Comparison of ENCODE assay signal across 21 cellular contexts in the genomic region with DNA sequence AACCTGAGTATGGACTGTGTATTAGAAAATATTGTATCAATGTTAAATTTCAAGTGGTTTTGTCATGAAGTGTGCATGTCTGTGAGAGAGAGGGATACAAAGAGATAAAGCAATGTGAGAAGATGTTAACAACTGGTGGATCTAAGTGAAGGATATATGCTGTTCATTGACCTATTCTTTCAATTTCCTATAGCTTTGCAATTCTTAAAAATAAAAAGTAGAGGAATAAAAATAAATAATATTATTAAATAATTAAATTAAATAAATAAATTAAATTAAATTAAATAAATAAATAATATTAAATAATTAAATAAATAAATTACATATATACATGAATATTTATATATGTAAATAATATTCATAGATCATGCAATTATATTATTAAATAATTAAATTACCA.
DNase-seq lines count a peak whose midpoint lies in the region; FAIRE-seq lines count a peak whose summit lies in the region.
"Had no signal": no experiment of that assay in that cellular context is flagged by ENCODE, and none has a peak within 500 bp of the region (broad histone marks: within the 10 kb centered on the region; RNA-seq: fewer than 3 reads in every experiment).

No MANE protein-coding gene starts in this region.

- H3K9me3 Mint-ChIP-seq in T-helper 2 cell treated with Interferon-gamma antibody and Interleukin-4, amounts not matched to agents 5 μg/mL and 100 μg/mL, for 36 hours, result peaks cover 11% of the 10 kb centered on the region

- DNase-seq in RCC 7860 (ENCODE audit: low spot score) (no peak), small intestine (no peak), ecto neural progenitor cell (ENCODE audit: low spot score) (no peak), HPDE6-E6E7 (ENCODE audit: extremely low spot score) (no peak)
- no peak for DNase-seq in T-helper 2 cell treated with Interferon-gamma antibody and Interleukin-4, amounts not matched to agents 5 μg/mL and 100 μg/mL, for 36 hours (ENCODE audit: low spot score)
- no peak for DNase-seq in activated naive CD4-positive, alpha-beta T cell (lab: John Stamatoyannopoulos, UW)
- DNase-seq: Caco-2; CD4-positive, CD25-positive, alpha-beta regulatory T cell; CD8-positive, alpha-beta T cell; DMS153; DND-41; GF-D8; H9 had no signal

- no peaks in the 10 kb centered on the region for H3K4me1 ChIP-seq in small intestine (ENCODE audit: control insufficient read depth in 2 of 2, insufficient read depth in 1 of 2, low read depth in 1 of 2, low read length in 1 of 2)
- H3K4me1 ChIP-seq: BLaER1, Caco-2 had no signal

- no peaks in the 10 kb centered on the region for H3K9me3 ChIP-seq in small intestine (ENCODE audit: control insufficient read depth, low read depth)
- H3K9me3 ChIP-seq: BLaER1 had no signal

- no peak overlapping the region for H3K27ac Mint-ChIP-seq in T-helper 2 cell treated with Interferon-gamma antibody and Interleukin-4, amounts not matched to agents 5 μg/mL and 100 μg/mL, for 36 hours
- H3K27ac Mint-ChIP-seq: B cell; CD4-positive, CD25-positive, alpha-beta regulatory T cell; CD8-positive, alpha-beta T cell; GM23338; H9 had no signal

- no peak overlapping the region for H3K27ac ChIP-seq in small intestine (ENCODE audit: low read depth in 1 of 2, low read length in 1 of 2)
- H3K27ac ChIP-seq: BLaER1, C4-2B had no signal

- H3K27me3 ChIP-seq in small intestine (ENCODE audit: control insufficient read depth in 2 of 2, insufficient read depth in 2 of 2, low read length in 2 of 2), result no peaks in the 10 kb centered on the region
- H3K27me3 ChIP-seq: BLaER1 had no signal

- H3K36me3 ChIP-seq in small intestine (ENCODE audit: control insufficient read depth in 2 of 2, insufficient read depth in 2 of 2, low read length in 2 of 2), result no peaks in the 10 kb centered on the region
- H3K36me3 ChIP-seq: BLaER1 had no signal

- no peaks in the 10 kb centered on the region for H3K4me1 Mint-ChIP-seq in T-helper 2 cell treated with Interferon-gamma antibody and Interleukin-4, amounts not matched to agents 5 μg/mL and 100 μg/mL, for 36 hours (ENCODE audit: low read depth)
- H3K4me1 Mint-ChIP-seq: B cell; CD4-positive, CD25-positive, alpha-beta regulatory T cell; GM23338; H9 had no signal

- no peak overlapping the region for H3K4me3 ChIP-seq in small intestine (ENCODE audit: low read depth in 1 of 2, low read length in 2 of 2)
- H3K4me3 ChIP-seq: BLaER1, GM23338 had no signal

- no peak overlapping the region for H3K4me3 Mint-ChIP-seq in T-helper 2 cell treated with Interferon-gamma antibody and Interleukin-4, amounts not matched to agents 5 μg/mL and 100 μg/mL, for 36 hours
- H3K4me3 Mint-ChIP-seq: B cell; CD4-positive, CD25-positive, alpha-beta regulatory T cell; CD8-positive, alpha-beta T cell; GM23338; H9 had no signal

- H3K36me3 Mint-ChIP-seq in T-helper 2 cell treated with Interferon-gamma antibody and Interleukin-4, amounts not matched to agents 5 μg/mL and 100 μg/mL, for 36 hours (ENCODE audit: low read depth), result no peaks in the 10 kb centered on the region
- H3K36me3 Mint-ChIP-seq: CD4-positive, CD25-positive, alpha-beta regulatory T cell; CD8-positive, alpha-beta T cell had no signal

- no peaks in the 10 kb centered on the region for H3K27me3 Mint-ChIP-seq in T-helper 2 cell treated with Interferon-gamma antibody and Interleukin-4, amounts not matched to agents 5 μg/mL and 100 μg/mL, for 36 hours (ENCODE audit: low read depth)
- H3K27me3 Mint-ChIP-seq: B cell; CD4-positive, CD25-positive, alpha-beta regulatory T cell had no signal

- peak; percentile 85 for FAIRE-seq in RCC 7860 (lab: Jason Lieb, UNC)
- FAIRE-seq in colon (lab: Jason Lieb, UNC), result peak; percentile 98
- FAIRE-seq in islet of Langerhans (lab: Jason Lieb, UNC), result peak; percentile 36
- peak; percentile 98 for FAIRE-seq in small intestine (lab: Jason Lieb, UNC)
- FAIRE-seq: GM12891, GM18507 had no signal
